In the genomic region with DNA sequence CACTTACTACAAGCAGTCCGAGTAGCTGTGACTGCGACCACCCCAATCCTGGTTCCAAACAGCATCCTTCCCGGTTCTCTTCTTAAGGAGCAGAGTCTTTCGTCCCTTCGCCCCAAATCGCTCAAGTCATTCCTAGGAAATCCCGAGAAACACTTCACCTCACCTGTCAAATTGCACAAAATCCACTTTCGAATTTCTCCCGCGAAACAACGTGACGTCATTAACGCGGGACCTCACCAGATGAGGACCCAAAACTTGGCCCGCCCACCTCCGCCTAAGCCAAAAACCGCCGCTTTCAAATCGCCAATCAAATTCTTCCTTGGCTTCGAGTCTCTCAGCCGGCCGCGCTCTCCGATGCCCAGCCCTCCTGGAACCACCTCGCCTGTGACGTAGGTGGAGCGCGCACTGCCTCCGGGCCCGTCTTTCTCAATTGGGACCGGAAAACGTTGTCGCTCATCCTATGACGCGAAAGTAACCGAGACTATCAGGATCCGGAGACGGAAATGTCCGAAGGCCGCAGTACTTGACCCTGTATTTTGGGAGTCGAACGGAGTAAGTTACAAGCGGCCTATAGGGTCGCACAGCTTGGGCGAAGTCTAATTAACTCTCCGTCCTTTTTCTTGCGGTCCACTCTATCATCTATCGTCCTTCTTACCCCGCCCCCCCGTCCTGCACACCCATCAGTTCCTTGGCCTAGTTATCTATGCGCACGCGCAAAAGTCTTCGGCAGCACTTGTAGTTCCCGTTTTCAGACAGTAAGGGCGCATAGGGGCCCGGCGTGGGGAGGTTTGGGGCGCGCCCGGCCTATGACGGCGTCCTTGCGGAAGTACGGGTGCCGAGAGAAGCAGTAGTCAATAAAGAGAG, we compare ENCODE assay signal across 1 cellular context.
TF ChIP-seq lines count a peak whose summit lies in the region.

A gene (plus strand): TSS at position 456 of the 864 bp plus-strand sequence. CDS start 7,527 bp downstream, outside the sequence.
A gene with protein sequence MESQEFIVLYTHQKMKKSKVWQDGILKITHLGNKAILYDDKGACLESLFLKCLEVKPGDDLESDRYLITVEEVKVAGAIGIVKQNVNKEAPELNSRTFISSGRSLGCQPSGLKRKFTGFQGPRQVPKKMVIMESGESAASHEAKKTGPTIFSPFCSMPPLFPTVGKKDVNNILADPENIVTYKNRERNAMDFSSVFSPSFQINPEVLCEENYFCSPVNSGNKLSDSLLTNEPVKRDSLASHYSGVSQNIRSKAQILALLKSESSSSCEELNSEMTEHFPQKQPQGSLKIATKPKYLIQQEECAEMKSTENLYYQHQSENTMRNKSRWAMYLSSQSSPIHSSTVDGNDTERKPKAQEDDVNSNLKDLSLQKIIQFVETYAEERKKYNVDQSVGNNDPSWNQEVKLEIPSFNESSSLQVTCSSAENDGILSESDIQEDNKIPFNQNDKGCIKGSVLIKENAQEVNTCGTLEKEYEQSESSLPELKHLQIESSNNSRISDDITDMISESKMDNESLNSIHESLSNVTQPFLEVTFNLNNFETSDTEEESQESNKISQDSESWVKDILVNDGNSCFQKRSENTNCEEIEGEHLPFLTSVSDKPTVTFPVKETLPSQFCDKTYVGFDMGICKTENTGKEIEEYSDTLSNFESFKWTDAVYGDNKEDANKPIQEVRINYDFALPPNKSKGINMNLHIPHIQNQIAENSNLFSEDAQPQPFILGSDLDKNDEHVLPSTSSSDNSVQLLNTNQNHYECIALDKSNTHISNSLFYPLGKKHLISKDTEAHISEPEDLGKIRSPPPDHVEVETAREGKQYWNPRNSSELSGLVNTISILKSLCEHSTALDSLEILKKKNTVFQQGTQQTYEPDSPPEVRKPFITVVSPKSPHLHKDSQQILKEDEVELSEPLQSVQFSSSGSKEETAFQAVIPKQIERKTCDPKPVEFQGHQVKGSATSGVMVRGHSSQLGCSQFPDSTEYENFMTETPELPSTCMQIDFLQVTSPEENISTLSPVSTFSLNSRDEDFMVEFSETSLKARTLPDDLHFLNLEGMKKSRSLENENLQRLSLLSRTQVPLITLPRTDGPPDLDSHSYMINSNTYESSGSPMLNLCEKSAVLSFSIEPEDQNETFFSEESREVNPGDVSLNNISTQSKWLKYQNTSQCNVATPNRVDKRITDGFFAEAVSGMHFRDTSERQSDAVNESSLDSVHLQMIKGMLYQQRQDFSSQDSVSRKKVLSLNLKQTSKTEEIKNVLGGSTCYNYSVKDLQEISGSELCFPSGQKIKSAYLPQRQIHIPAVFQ (N-terminal part only) (minus strand): TSS at position 222 of the 864 bp plus-strand sequence. CDS start 3,733 bp downstream, outside the sequence.

TF ChIP-seq in SK-N-SH, 30 proteins besides CTCF, POLR2A, EP300 and RAD21 (continued from another document):
- TF ChIP-seq, protein P1, sequence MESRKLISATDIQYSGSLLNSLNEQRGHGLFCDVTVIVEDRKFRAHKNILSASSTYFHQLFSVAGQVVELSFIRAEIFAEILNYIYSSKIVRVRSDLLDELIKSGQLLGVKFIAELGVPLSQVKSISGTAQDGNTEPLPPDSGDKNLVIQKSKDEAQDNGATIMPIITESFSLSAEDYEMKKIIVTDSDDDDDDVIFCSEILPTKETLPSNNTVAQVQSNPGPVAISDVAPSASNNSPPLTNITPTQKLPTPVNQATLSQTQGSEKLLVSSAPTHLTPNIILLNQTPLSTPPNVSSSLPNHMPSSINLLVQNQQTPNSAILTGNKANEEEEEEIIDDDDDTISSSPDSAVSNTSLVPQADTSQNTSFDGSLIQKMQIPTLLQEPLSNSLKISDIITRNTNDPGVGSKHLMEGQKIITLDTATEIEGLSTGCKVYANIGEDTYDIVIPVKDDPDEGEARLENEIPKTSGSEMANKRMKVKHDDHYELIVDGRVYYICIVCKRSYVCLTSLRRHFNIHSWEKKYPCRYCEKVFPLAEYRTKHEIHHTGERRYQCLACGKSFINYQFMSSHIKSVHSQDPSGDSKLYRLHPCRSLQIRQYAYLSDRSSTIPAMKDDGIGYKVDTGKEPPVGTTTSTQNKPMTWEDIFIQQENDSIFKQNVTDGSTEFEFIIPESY (IDR thresholded peaks at IDR 0.05; ENCODE audit: borderline replicate concordance, low read depth), result no peak
- TF ChIP-seq RCOR1 (IDR thresholded peaks at IDR 0.05; ENCODE audit: low read length) (no peak), POLR2AphosphoS5 (IDR thresholded peaks at IDR 0.05; ENCODE audit: low read depth, low read length) (peak; percentile 34), FOSL2 (IDR thresholded peaks at IDR 0.05; ENCODE audit: borderline replicate concordance, low read depth) (peak; percentile 20; the same call in 1 of the 2 replicates), TAF1 (IDR thresholded peaks at IDR 0.05; ENCODE audit: borderline replicate concordance, low read depth, low read length) (peak; percentile 18; the same call in 1 of the 2 replicates), ELF1 (IDR thresholded peaks at IDR 0.05) (peak; percentile 93), GATA2 (CRISPR knock-in tag; IDR thresholded peaks at IDR 0.05) (no peak), JUND (IDR thresholded peaks at IDR 0.05) (no peak), RXRA (IDR thresholded peaks at IDR 0.05; ENCODE audit: borderline replicate concordance, low read depth) (no peak), SIN3A (IDR thresholded peaks at IDR 0.05; ENCODE audit: borderline replicate concordance, low read depth, low read length) (peak; percentile 97), FOXM1 (IDR thresholded peaks at IDR 0.05; ENCODE audit: low read depth) (no peak), FOXJ3 (CRISPR knock-in tag; IDR thresholded peaks at IDR 0.05) (no peak), NRF1 (IDR thresholded peaks at IDR 0.05; ENCODE audit: low read depth, low read length) (peak; percentile 78), RFX5 (IDR thresholded peaks at IDR 0.05; ENCODE audit: low read length) (peak; percentile 64; the same call in 1 of the 2 replicates), YY1 (IDR thresholded peaks at IDR 0.05; ENCODE audit: low read depth) (no peak), TEAD4 (IDR thresholded peaks at IDR 0.05; ENCODE audit: borderline replicate concordance, insufficient read depth) (0 out of 2 replicates have a peak, but pooled peaks have one; percentile 33), NFIC (IDR thresholded peaks at IDR 0.05; ENCODE audit: borderline replicate concordance) (peak; percentile 36), TCF12 (IDR thresholded peaks at IDR 0.05) (peak; percentile 10; the same call in 1 of the 2 replicates), MXI1 (IDR thresholded peaks at IDR 0.05; ENCODE audit: low read depth, low read length) (peak; percentile 79), MEF2A (IDR thresholded peaks at IDR 0.05; ENCODE audit: borderline replicate concordance, low read depth) (no peak), SMC3 (IDR thresholded peaks at IDR 0.05; ENCODE audit: low read depth, low read length) (no peak), CHD2 (IDR thresholded peaks at IDR 0.05; ENCODE audit: low read length, partially characterized antibody) (peak; percentile 44), EZH2phosphoT487 (IDR thresholded peaks at IDR 0.05; ENCODE audit: borderline replicate concordance, low read depth) (no peak)
- TF ChIP-seq, protein P2, sequence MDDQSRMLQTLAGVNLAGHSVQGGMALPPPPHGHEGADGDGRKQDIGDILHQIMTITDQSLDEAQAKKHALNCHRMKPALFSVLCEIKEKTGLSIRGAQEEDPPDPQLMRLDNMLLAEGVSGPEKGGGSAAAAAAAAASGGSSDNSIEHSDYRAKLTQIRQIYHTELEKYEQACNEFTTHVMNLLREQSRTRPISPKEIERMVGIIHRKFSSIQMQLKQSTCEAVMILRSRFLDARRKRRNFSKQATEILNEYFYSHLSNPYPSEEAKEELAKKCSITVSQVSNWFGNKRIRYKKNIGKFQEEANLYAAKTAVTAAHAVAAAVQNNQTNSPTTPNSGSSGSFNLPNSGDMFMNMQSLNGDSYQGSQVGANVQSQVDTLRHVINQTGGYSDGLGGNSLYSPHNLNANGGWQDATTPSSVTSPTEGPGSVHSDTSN (IDR thresholded peaks at IDR 0.05), result no peak; the same call in 1 of the 2 replicates
- TF ChIP-seq, protein P3, sequence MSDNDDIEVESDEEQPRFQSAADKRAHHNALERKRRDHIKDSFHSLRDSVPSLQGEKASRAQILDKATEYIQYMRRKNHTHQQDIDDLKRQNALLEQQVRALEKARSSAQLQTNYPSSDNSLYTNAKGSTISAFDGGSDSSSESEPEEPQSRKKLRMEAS (IDR thresholded peaks at IDR 0.05; ENCODE audit: low read depth), result peak; percentile 72
- TF ChIP-seq, protein P4, sequence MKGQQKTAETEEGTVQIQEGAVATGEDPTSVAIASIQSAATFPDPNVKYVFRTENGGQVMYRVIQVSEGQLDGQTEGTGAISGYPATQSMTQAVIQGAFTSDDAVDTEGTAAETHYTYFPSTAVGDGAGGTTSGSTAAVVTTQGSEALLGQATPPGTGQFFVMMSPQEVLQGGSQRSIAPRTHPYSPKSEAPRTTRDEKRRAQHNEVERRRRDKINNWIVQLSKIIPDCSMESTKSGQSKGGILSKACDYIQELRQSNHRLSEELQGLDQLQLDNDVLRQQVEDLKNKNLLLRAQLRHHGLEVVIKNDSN (IDR thresholded peaks at IDR 0.05; ENCODE audit: borderline replicate concordance, low read depth), result no peak
- TF ChIP-seq, protein P5, sequence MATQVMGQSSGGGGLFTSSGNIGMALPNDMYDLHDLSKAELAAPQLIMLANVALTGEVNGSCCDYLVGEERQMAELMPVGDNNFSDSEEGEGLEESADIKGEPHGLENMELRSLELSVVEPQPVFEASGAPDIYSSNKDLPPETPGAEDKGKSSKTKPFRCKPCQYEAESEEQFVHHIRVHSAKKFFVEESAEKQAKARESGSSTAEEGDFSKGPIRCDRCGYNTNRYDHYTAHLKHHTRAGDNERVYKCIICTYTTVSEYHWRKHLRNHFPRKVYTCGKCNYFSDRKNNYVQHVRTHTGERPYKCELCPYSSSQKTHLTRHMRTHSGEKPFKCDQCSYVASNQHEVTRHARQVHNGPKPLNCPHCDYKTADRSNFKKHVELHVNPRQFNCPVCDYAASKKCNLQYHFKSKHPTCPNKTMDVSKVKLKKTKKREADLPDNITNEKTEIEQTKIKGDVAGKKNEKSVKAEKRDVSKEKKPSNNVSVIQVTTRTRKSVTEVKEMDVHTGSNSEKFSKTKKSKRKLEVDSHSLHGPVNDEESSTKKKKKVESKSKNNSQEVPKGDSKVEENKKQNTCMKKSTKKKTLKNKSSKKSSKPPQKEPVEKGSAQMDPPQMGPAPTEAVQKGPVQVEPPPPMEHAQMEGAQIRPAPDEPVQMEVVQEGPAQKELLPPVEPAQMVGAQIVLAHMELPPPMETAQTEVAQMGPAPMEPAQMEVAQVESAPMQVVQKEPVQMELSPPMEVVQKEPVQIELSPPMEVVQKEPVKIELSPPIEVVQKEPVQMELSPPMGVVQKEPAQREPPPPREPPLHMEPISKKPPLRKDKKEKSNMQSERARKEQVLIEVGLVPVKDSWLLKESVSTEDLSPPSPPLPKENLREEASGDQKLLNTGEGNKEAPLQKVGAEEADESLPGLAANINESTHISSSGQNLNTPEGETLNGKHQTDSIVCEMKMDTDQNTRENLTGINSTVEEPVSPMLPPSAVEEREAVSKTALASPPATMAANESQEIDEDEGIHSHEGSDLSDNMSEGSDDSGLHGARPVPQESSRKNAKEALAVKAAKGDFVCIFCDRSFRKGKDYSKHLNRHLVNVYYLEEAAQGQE (IDR thresholded peaks at IDR 0.05; ENCODE audit: low read depth, low read length), result no peak; the same call in 1 of the 2 replicates
- TF ChIP-seq, protein P6, sequence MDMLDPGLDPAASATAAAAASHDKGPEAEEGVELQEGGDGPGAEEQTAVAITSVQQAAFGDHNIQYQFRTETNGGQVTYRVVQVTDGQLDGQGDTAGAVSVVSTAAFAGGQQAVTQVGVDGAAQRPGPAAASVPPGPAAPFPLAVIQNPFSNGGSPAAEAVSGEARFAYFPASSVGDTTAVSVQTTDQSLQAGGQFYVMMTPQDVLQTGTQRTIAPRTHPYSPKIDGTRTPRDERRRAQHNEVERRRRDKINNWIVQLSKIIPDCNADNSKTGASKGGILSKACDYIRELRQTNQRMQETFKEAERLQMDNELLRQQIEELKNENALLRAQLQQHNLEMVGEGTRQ (IDR thresholded peaks at IDR 0.05; ENCODE audit: borderline replicate concordance, low read depth, low read length), result no peak
